Comparison of ENCODE assay signal across 7 cellular contexts in the genomic region with DNA sequence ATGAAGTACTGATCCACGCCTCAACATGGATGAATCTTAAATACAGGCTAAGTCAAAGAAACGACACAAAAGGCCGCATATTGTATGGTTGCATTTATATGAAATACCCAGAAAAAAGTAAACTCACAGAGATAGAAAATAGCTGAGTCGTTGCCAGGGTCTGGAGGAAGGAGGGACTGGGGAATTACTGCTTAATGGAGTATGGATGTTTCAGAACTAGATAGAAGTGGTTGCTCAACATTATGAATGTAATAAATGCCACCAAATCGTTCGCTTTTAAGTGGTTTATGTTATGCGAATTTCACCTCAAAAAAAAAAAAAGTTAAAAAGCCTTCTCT.
DNase-seq lines count a peak whose midpoint lies in the region; TF ChIP-seq lines count a peak whose summit lies in the region.

No MANE protein-coding gene starts in this region.

- DNase-seq in HAP-1 (ENCODE audit: low spot score in 2 of 2) (no peak), fibroblast of pulmonary artery (ENCODE audit: low read depth) (no peak), retina (no peak), SKM-1 treated with dmso at 0.1 percent for 144 hours (lab: John Stamatoyannopoulos, UW; ENCODE audit: unreplicated experiment) (no peak), SKM-1 (lab: John Stamatoyannopoulos, UW; ENCODE audit: unreplicated experiment) (no peak)

- H3K36me3 ChIP-seq in HAP-1 (replicated peaks) = no peaks in the 10 kb centered on the region
- no peaks in the 10 kb centered on the region for H3K36me3 ChIP-seq in SU-DHL-6 (ENCODE audit: low read length)

- no peaks in the 10 kb centered on the region for H3F3A ChIP-seq in SU-DHL-6 (ENCODE audit: insufficient read depth)

- H3K27me3 ChIP-seq in HAP-1 (ENCODE audit: low read depth) (no peaks in the 10 kb centered on the region), SU-DHL-6 (ENCODE audit: low read length) (no peaks in the 10 kb centered on the region)

- H3K9me3 ChIP-seq in HAP-1 = no peaks in the 10 kb centered on the region
- H3K9me3 ChIP-seq in SU-DHL-6 (ENCODE audit: insufficient read depth, low read length) = no peaks in the 10 kb centered on the region

- peak overlapping the region; percentile 90 for H3K4me2 ChIP-seq in SU-DHL-6 (ENCODE audit: low read depth, low read length, poor library complexity, severe bottlenecking)

- H3K4me3 ChIP-seq in HAP-1 = peak overlapping the region; percentile 42
- H3K4me3 ChIP-seq in SU-DHL-6 (ENCODE audit: insufficient read depth, low read length, poor library complexity, severe bottlenecking) = peak overlapping the region; percentile 79
- H3K4me3 ChIP-seq in fibroblast of pulmonary artery (replicated peaks; ENCODE audit: low read depth, low read length) = peak overlapping the region; percentile 70
- peak overlapping the region in 6 of 7 experiments; percentile 34 to 85 (median 48) for H3K4me3 ChIP-seq in skin epidermis

- no peak for TF ChIP-seq CTCF in SU-DHL-6 (IDR thresholded peaks at IDR 0.05; ENCODE audit: insufficient read depth, low read length, poor library complexity, severe bottlenecking)
- TF ChIP-seq CTCF in fibroblast of pulmonary artery (IDR thresholded peaks at IDR 0.05; ENCODE audit: low read length, missing control alignments) = no peak

- peaks cover 15% of the 10 kb centered on the region; the same call in 1 of the 2 replicates for H3K79me2 ChIP-seq in SU-DHL-6 (ENCODE audit: insufficient read depth, low read length)

- H3K9ac ChIP-seq in SU-DHL-6 (ENCODE audit: low read length) = peak overlapping the region; percentile 66

- H3K4me1 ChIP-seq in HAP-1 = peaks cover 24% of the 10 kb centered on the region

- no peaks in the 10 kb centered on the region for H4K20me1 ChIP-seq in SU-DHL-6 (ENCODE audit: low read depth, low read length)

- H3K27ac ChIP-seq in SU-DHL-6 (ENCODE audit: low read depth, low read length) = no peak overlapping the region
- peak overlapping the region in 20 of 21 experiments; percentile 10 to 91 (median 80) for H3K27ac ChIP-seq in skin epidermis

- in situ Hi-C loops in HAP-1 (cut with MboI; ENCODE audit: low sequenced_read_pairs) = no loop called here

- peak overlapping the region; percentile 98 for H2AFZ ChIP-seq in SU-DHL-6 (ENCODE audit: low read depth, low read length, severe bottlenecking)

- H3K9me2 ChIP-seq in SU-DHL-6 (replicated peaks; ENCODE audit: insufficient read depth, low read length) = no peaks in the 10 kb centered on the region
